In genomic region chr1:84827976-84828375, GRCh38 we compare ENCODE assay signal across 19 cellular contexts.
DNase-seq lines count a peak whose midpoint lies in the region; ATAC-seq and TF ChIP-seq lines count a peak whose summit lies in the region.
"Had no signal": no experiment of that assay in that cellular context is flagged by ENCODE, and none has a peak within 500 bp of the region (broad histone marks: within the 10 kb centered on the region; RNA-seq: fewer than 3 reads in every experiment).

No MANE protein-coding gene starts in this region.

- no peak for TF ChIP-seq CTCF in right atrium auricular region (IDR thresholded peaks at IDR 0.05)
- no peak for TF ChIP-seq CTCF in GM23338 (conservative IDR thresholded peaks at IDR 0.05; ENCODE audit: low read depth in 2 of 2)

- H3K27ac Mint-ChIP-seq in GM23338, result no peak overlapping the region
- H3K27ac Mint-ChIP-seq: B cell; CD4-positive, alpha-beta T cell; CD8-positive, alpha-beta T cell had no signal

- H3K36me3 ChIP-seq in right atrium auricular region, result no peaks in the 10 kb centered on the region
- no peaks in the 10 kb centered on the region for H3K36me3 ChIP-seq in GM23338 (ENCODE audit: insufficient read depth)
- H3K36me3 ChIP-seq: BLaER1 treated with 17β-estradiol and CSF1 and Interleukin-3, amounts not matched to agents 10 nM and 100 nM had no signal

- no peak overlapping the region for H3K4me3 Mint-ChIP-seq in GM23338
- H3K4me3 Mint-ChIP-seq: B cell; CD4-positive, alpha-beta T cell; CD8-positive, alpha-beta T cell had no signal

- H3K4me1 ChIP-seq in right atrium auricular region (peaks cover 0 to 12% of the 10 kb centered on the region in 2 donors), GM23338 (ENCODE audit: insufficient read depth) (peaks cover 10% of the 10 kb centered on the region)
- H3K4me1 ChIP-seq: A549; BLaER1 treated with 17β-estradiol and CSF1 and Interleukin-3, amounts not matched to agents 10 nM and 100 nM; Caco-2 had no signal

- H3K79me2 ChIP-seq in GM23338 (replicated peaks; ENCODE audit: insufficient read depth), result no peaks in the 10 kb centered on the region; the same call in 1 of the 2 replicates

- ATAC-seq in left ventricle myocardium superior, result no peak
- ATAC-seq in GM23338, result no peak
- ATAC-seq: A549; CD8-positive, alpha-beta T cell; GM12878 had no signal

- 0 out of 2 replicates have a peak, but pooled peaks cover 6% of the 10 kb centered on the region for H3K9me2 ChIP-seq in GM23338 (ENCODE audit: insufficient read depth)

- intact Hi-C loops in left ventricle myocardium superior (cut with micrococcal nuclease), result no loop called here

- no peak overlapping the region for H3K4me2 ChIP-seq in GM23338
- H3K4me2 ChIP-seq: A549; BLaER1 treated with 17β-estradiol and CSF1 and Interleukin-3, amounts not matched to agents 10 nM and 100 nM had no signal

- H3F3A ChIP-seq in GM23338 (replicated peaks; ENCODE audit: low read depth), result no peaks in the 10 kb centered on the region

- DNase-seq in right atrium auricular region (ENCODE audit: low spot score) (no peak), left ventricle myocardium superior (no peak), GM23338 (ENCODE audit: low spot score) (no peak), DMS114 treated with DMSO at 0.1 percent for 48 hours (lab: John Stamatoyannopoulos, UW; ENCODE audit: unreplicated experiment) (no peak), HEK293T (ENCODE audit: extremely low spot score) (no peak)
- DNase-seq: AML-193; Caco-2; Calu3; CD4-positive, alpha-beta T cell; CD8-positive, alpha-beta T cell; DMS153; DMS79; DND-41; EL; GDM1 had no signal

- no peaks in the 10 kb centered on the region; the same call in 2 of the 3 replicates for H3K36me3 Mint-ChIP-seq in GM23338 (ENCODE audit: low read depth)
- H3K36me3 Mint-ChIP-seq: CD8-positive, alpha-beta T cell had no signal

- CTCF ChIA-PET in HEK293T (lab: Yijun Ruan, JAX), result interaction anchor here (0.5 kb wide), 1 partner anchor 471 kb away, joined by 3 read pairs; no protein-coding TSS in a partner anchor

- H3K9me3 Mint-ChIP-seq in GM23338, result no peaks in the 10 kb centered on the region
- H3K9me3 Mint-ChIP-seq: CD4-positive, alpha-beta T cell; CD8-positive, alpha-beta T cell had no signal

- H3K27ac ChIP-seq in right atrium auricular region (peak overlapping the region; percentile 14 to 80), GM23338 (ENCODE audit: low read depth) (0 out of 2 replicates have a peak overlapping the region, but pooled peaks have one; percentile 55)
- H3K27ac ChIP-seq: A549; BLaER1 treated with 17β-estradiol and CSF1 and Interleukin-3, amounts not matched to agents 10 nM and 100 nM had no signal

- no peak overlapping the region for H2AFZ ChIP-seq in GM23338

- H3K27me3 ChIP-seq in right atrium auricular region (no peaks in the 10 kb centered on the region), GM23338 (ENCODE audit: insufficient read depth) (no peaks in the 10 kb centered on the region)
- H3K27me3 ChIP-seq: BLaER1 treated with 17β-estradiol and CSF1 and Interleukin-3, amounts not matched to agents 10 nM and 100 nM had no signal

- POLR2A ChIA-PET in HEK293T (lab: Yijun Ruan, JAX), result no interaction called here

- H3K4me1 Mint-ChIP-seq in GM23338, result peaks cover 7% of the 10 kb centered on the region; the same call in 2 of the 3 replicates
- H3K4me1 Mint-ChIP-seq: B cell had no signal

- H3K9me3 ChIP-seq in right atrium auricular region, result no peaks in the 10 kb centered on the region
- H3K9me3 ChIP-seq: A549; BLaER1 treated with 17β-estradiol and CSF1 and Interleukin-3, amounts not matched to agents 10 nM and 100 nM; Caco-2 had no signal

- no peak overlapping the region for H3K4me3 ChIP-seq in right atrium auricular region
- no peak overlapping the region for H3K4me3 ChIP-seq in GM23338
- H3K4me3 ChIP-seq: A549; BLaER1 treated with 17β-estradiol and CSF1 and Interleukin-3, amounts not matched to agents 10 nM and 100 nM; GM12878 had no signal

- H3K27me3 Mint-ChIP-seq in GM23338 (ENCODE audit: insufficient read depth, low read depth, poor library complexity), result peaks cover 3% of the 10 kb centered on the region
- H3K27me3 Mint-ChIP-seq: CD4-positive, alpha-beta T cell had no signal

- no peaks in the 10 kb centered on the region; the same call in 1 of the 2 replicates for H4K20me1 ChIP-seq in GM23338 (replicated peaks; ENCODE audit: insufficient read depth)
- H4K20me1 ChIP-seq: BLaER1 treated with 17β-estradiol and CSF1 and Interleukin-3, amounts not matched to agents 10 nM and 100 nM had no signal

TF ChIP-seq in GM23338, 12 proteins besides CTCF, POLR2A, EP300 and RAD21 (continues in another document):
- no peak for TF ChIP-seq JUNB (IDR thresholded peaks at IDR 0.05; ENCODE audit: unreplicated experiment)
- TF ChIP-seq ETS1 (IDR thresholded peaks at IDR 0.05), result no peak

TF ChIP-seq in HEK293T, 16 proteins besides CTCF, POLR2A, EP300 and RAD21:
- TF ChIP-seq ELF4 (IDR thresholded peaks at IDR 0.05), result no peak
- TF ChIP-seq FOXA1 (IDR thresholded peaks at IDR 0.05), result no peak
- TF ChIP-seq PKNOX1 (IDR thresholded peaks at IDR 0.05), result no peak
- no peak for TF ChIP-seq LEF1 (IDR thresholded peaks at IDR 0.05; ENCODE audit: borderline replicate concordance)
- TF ChIP-seq ZNF384 (IDR thresholded peaks at IDR 0.05), result no peak
- no peak for TF ChIP-seq SP1 (IDR thresholded peaks at IDR 0.05)
- no peak for TF ChIP-seq FOXM1 (IDR thresholded peaks at IDR 0.05; ENCODE audit: borderline replicate concordance)
